Comparison of ENCODE assay signal across 1 cellular context in genomic region chr1:214441119-214441518, GRCh38.
TF ChIP-seq lines count a peak whose summit lies in the region.

No MANE protein-coding gene starts in this region.

TF ChIP-seq in IMR-90, 13 proteins besides CTCF, POLR2A, EP300 and RAD21 (continued from another document):
- TF ChIP-seq MXI1 (IDR thresholded peaks at IDR 0.05; ENCODE audit: borderline replicate concordance, low read depth, low read length) (no peak), CHD1 (IDR thresholded peaks at IDR 0.05; ENCODE audit: low read depth, low read length) (no peak), BHLHE40 (IDR thresholded peaks at IDR 0.05; ENCODE audit: low read depth, low read length) (no peak), NFE2L2 (IDR thresholded peaks at IDR 0.05; ENCODE audit: low read depth, low read length) (no peak), FOS (IDR thresholded peaks at IDR 0.05; ENCODE audit: low read depth, low read length) (no peak)
